ENCODE assay signal across 1 cellular context in genomic region chr2:44009136-44009744, GRCh38.
TF ChIP-seq lines count a peak whose summit lies in the region.

No MANE protein-coding gene starts in this region.

TF ChIP-seq in GM12878, 131 proteins besides CTCF, POLR2A, EP300 and RAD21:
- no peak for TF ChIP-seq RBBP5 (conservative IDR thresholded peaks at IDR 0.05)
- TF ChIP-seq ATF3 (IDR thresholded peaks at IDR 0.05; ENCODE audit: borderline replicate concordance, extremely low read depth, low read depth, low read length) = no peak
- no peak for TF ChIP-seq NKRF (conservative IDR thresholded peaks at IDR 0.05)
- TF ChIP-seq PRDM15 (CRISPR knock-in tag; IDR thresholded peaks at IDR 0.05) = no peak
- no peak for TF ChIP-seq REST (IDR thresholded peaks at IDR 0.05; ENCODE audit: low read depth, low read length)
- no peak for TF ChIP-seq STAT1 (conservative IDR thresholded peaks at IDR 0.05)
